In the genomic region with DNA sequence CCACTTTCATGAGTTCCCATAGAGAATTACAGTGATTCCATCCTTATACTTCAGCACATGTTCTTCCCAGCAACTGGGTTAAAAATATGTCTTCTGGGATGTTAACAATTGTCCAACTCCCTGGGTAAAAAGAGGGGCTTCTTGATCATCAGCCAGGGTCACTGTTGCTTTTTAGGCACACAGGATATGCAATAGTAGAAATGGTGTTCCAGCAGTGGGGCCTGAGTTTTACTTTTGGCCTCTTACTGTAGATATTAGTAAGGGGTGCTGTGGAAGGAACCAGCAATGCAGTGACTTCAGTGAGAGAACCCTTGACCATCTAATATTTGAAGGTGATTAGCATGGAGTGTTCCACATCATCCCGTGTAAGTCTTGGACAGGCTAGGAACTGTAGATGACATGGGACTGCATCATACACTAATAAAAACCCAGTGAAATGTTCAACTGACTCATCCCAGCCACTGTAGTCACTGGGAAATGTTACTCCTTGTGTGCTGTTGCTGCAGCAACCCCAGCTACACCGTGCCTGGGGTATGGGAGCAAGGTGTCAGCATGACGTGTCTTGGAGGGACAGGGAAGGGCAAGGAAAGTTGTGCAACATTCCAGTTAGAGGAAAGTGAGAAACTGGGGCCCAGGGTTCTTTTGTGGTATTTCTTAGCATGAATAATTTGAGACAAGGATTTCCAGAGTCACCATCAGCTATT, we compare ENCODE assay signal across 12 cellular contexts.
DNase-seq lines count a peak whose midpoint lies in the region; ATAC-seq and TF ChIP-seq lines count a peak whose summit lies in the region.
"Had no signal": no experiment of that assay in that cellular context is flagged by ENCODE, and none has a peak within 500 bp of the region (broad histone marks: within the 10 kb centered on the region; RNA-seq: fewer than 3 reads in every experiment).

No MANE protein-coding gene starts in this region.

- H3K4me3 ChIP-seq in ACC112 (ENCODE audit: low read depth, low read length) (no peak overlapping the region), mesenchymal stem cell (ENCODE audit: insufficient read depth in 1 of 2, low read depth in 1 of 2, low read length in 2 of 2) (no peak overlapping the region)

- no peak overlapping the region for H2AFZ ChIP-seq in ACC112 (ENCODE audit: low read length, unreplicated experiment)
- no peak overlapping the region for H2AFZ ChIP-seq in mesenchymal stem cell (ENCODE audit: low read depth, low read length)

- H3K27me3 ChIP-seq in ACC112 (ENCODE audit: insufficient read depth, low read length) (no peaks in the 10 kb centered on the region), mesenchymal stem cell (ENCODE audit: control insufficient read depth in 1 of 2, insufficient read depth in 1 of 2, low read length in 2 of 2) (no peaks in the 10 kb centered on the region)

- H3K18ac ChIP-seq in mesenchymal stem cell (ENCODE audit: low read depth in 1 of 2, low read length in 2 of 2), result no peak overlapping the region

- H3K9ac ChIP-seq in mesenchymal stem cell (ENCODE audit: low read length), result peak overlapping the region; percentile 71

- ATAC-seq in HG03139 (IDR thresholded peaks at IDR 0.05; ENCODE audit: unreplicated experiment), result no peak
- ATAC-seq: T-cell had no signal

- H3K36me3 ChIP-seq in ACC112 (ENCODE audit: insufficient read depth, low read length), result no peaks in the 10 kb centered on the region
- no peaks in the 10 kb centered on the region for H3K36me3 ChIP-seq in mesenchymal stem cell (ENCODE audit: control insufficient read depth in 1 of 2, insufficient read depth in 2 of 2, low read depth in 1 of 2, low read length in 2 of 2)

- H4K91ac ChIP-seq in mesenchymal stem cell (ENCODE audit: low read length), result no peak overlapping the region

- no peak overlapping the region for H3K23ac ChIP-seq in mesenchymal stem cell (ENCODE audit: low read length in 2 of 2)

- peak overlapping the region in 1 of 2 experiments; percentile 83 for H3K14ac ChIP-seq in mesenchymal stem cell (ENCODE audit: low read length in 2 of 2)

- H3K4ac ChIP-seq in mesenchymal stem cell (ENCODE audit: low read depth in 1 of 2, low read length in 2 of 2), result no peak overlapping the region

- DNase-seq in HS-5 (ENCODE audit: low read depth) (peak; percentile 93), dedifferentiated amniotic fluid mesenchymal stem cell (ENCODE audit: extremely low spot score) (peak; percentile 49), mesenchymal stem cell (peak; percentile 98), DMS 273 (lab: John Stamatoyannopoulos, UW; ENCODE audit: unreplicated experiment) (no peak), GM20000 (ENCODE audit: low spot score) (no peak)
- DNase-seq in activated CD4-positive, alpha-beta T cell treated with anti-CD3 and anti-CD28 coated beads, Interleukin-2, amount 50 U/mL, for 48 hours, result no peak
- DNase-seq: activated CD8-positive, alpha-beta memory T cell treated with anti-CD3 and anti-CD28 coated beads, Interleukin-2, amount 50 U/mL, for 48 hours; effector CD8-positive, alpha-beta T cell; T-cell had no signal

- H4K8ac ChIP-seq in mesenchymal stem cell (ENCODE audit: low read length), result no peak overlapping the region

- no peak overlapping the region for H2AK5ac ChIP-seq in mesenchymal stem cell (ENCODE audit: low read length, severe bottlenecking)

- H2BK12ac ChIP-seq in mesenchymal stem cell (ENCODE audit: low read length in 2 of 2), result no peak overlapping the region

- no peak for TF ChIP-seq CTCF in GM20000 (IDR thresholded peaks at IDR 0.05; ENCODE audit: extremely low read depth, missing control alignments)

- no peaks in the 10 kb centered on the region for H3K79me2 ChIP-seq in ACC112 (ENCODE audit: control insufficient read depth, insufficient read depth, low read length, unreplicated experiment)

- peak overlapping the region; percentile 95 for H3K27ac ChIP-seq in ACC112 (ENCODE audit: low read depth, low read length)
- H3K27ac ChIP-seq in mesenchymal stem cell (ENCODE audit: low read length, poor library complexity, severe bottlenecking), result no peak overlapping the region
- H3K27ac ChIP-seq: C4-2B had no signal

- H3K79me1 ChIP-seq in mesenchymal stem cell (replicated peaks; ENCODE audit: low read length, poor library complexity, severe bottlenecking), result no peaks in the 10 kb centered on the region

- H3K4me2 ChIP-seq in mesenchymal stem cell (ENCODE audit: low read length, poor library complexity, severe bottlenecking), result no peak overlapping the region

- H2BK15ac ChIP-seq in mesenchymal stem cell (ENCODE audit: low read depth, poor library complexity, severe bottlenecking), result no peak overlapping the region

- no peaks in the 10 kb centered on the region for H3K9me3 ChIP-seq in mesenchymal stem cell (ENCODE audit: control insufficient read depth, low read length)

- H2BK120ac ChIP-seq in mesenchymal stem cell (ENCODE audit: low read depth, low read length), result no peak overlapping the region

- H3K4me1 ChIP-seq in ACC112 (ENCODE audit: control insufficient read depth, insufficient read depth, low read length, unreplicated experiment) (peaks cover 11% of the 10 kb centered on the region), mesenchymal stem cell (ENCODE audit: control insufficient read depth, insufficient read depth, low read depth, low read length) (peaks cover 3% of the 10 kb centered on the region)

- H2BK5ac ChIP-seq in mesenchymal stem cell (ENCODE audit: low read depth, low read length, poor library complexity, severe bottlenecking), result no peak overlapping the region

- WGBS in mesenchymal stem cell, result 52% methylated on average over 3 of the region's 3 CpGs

Comparison
In these comparisons a context has a peak if more than half of its experiments do, and no peak if none do; other contexts are left out.
1. DNase-seq: peak in HS-5 (single experiment), dedifferentiated amniotic fluid mesenchymal stem cell (single experiment) and mesenchymal stem cell (single experiment); none in activated CD4-positive, alpha-beta T cell treated with anti-CD3 and anti-CD28 coated beads, Interleukin-2, amount 50 U/mL, for 48 hours (0 of 2), DMS 273 (single experiment) and GM20000 (single experiment).